31 cellular contexts compared by ENCODE assay signal in genomic region chr18:21509062-21509461, GRCh38.
A peak's percentile ranks its signal among the peaks of the same experiment; 100 is the strongest.
DNase-seq lines count a peak whose midpoint lies in the region; ATAC-seq and TF ChIP-seq lines count a peak whose summit lies in the region.
"Had no signal": no experiment of that assay in that cellular context is flagged by ENCODE, and none has a peak within 500 bp of the region (broad histone marks: within the 10 kb centered on the region; RNA-seq: fewer than 3 reads in every experiment).

No MANE protein-coding gene starts in this region.

- H3K4me3 ChIP-seq in DND-41 (ENCODE audit: low read depth in 1 of 2, low read length in 2 of 2) (no peak overlapping the region), HEK293 (ENCODE audit: low read depth, low read length) (no peak overlapping the region)
- H3K4me3 ChIP-seq: BLaER1 treated with 17β-estradiol and CSF1 and Interleukin-3, amounts not matched to agents 10 nM and 100 nM; esophagus squamous epithelium; gastroesophageal sphincter; lower lobe of right lung; skin epidermis; upper lobe of left lung had no signal

- H3K4me1 ChIP-seq in DND-41 (ENCODE audit: insufficient read depth, low read length) (no peaks in the 10 kb centered on the region), HEK293 (ENCODE audit: control insufficient read depth, insufficient read depth, low read length) (no peaks in the 10 kb centered on the region)
- H3K4me1 ChIP-seq: BLaER1 treated with 17β-estradiol and CSF1 and Interleukin-3, amounts not matched to agents 10 nM and 100 nM; esophagus squamous epithelium; gastroesophageal sphincter; lower lobe of right lung; upper lobe of left lung had no signal

- H3K4me2 ChIP-seq in DND-41 (ENCODE audit: insufficient read depth, low read length), result no peak overlapping the region
- H3K4me2 ChIP-seq: BLaER1 treated with 17β-estradiol and CSF1 and Interleukin-3, amounts not matched to agents 10 nM and 100 nM; KMS-11 had no signal

- ATAC-seq in DND-41 (ENCODE audit: insufficient read depth, low read depth) (0 out of 3 replicates have a peak, but pooled peaks have one; percentile 17), GM18519 (IDR thresholded peaks at IDR 0.05; ENCODE audit: low FRiP score, unreplicated experiment) (no peak)
- ATAC-seq: activated naive CD8-positive, alpha-beta T cell treated with anti-CD3 and anti-CD28 coated beads, Interleukin-2, amount 50 U/mL, for 24 hours; activated T-cell treated with anti-CD3 and anti-CD28 coated beads, Interleukin-2, amount 50 U/mL, for 72 hours; gastroesophageal sphincter; lower lobe of right lung; naive thymus-derived CD8-positive, alpha-beta T cell had no signal

- H3K9me3 ChIP-seq in DND-41 (ENCODE audit: insufficient read depth, low read length, severe bottlenecking) (no peaks in the 10 kb centered on the region), HEK293 (ENCODE audit: control insufficient read depth, insufficient read depth, low read depth, low read length) (no peaks in the 10 kb centered on the region)
- H3K9me3 ChIP-seq: esophagus squamous epithelium, gastroesophageal sphincter, lower lobe of right lung, upper lobe of left lung had no signal

- TF ChIP-seq CTCF in DND-41 (IDR thresholded peaks at IDR 0.05; ENCODE audit: borderline replicate concordance, extremely low read depth, low read length, poor library complexity, severe bottlenecking) (peak; percentile 13), HEK293 (tag by site-specific recombination; IDR thresholded peaks at IDR 0.05) (peak; percentile 50; the same call in 1 of the 2 replicates), VCaP (conservative IDR thresholded peaks at IDR 0.05) (peak; percentile 51), osteocyte (IDR thresholded peaks at IDR 0.05) (no peak)

- H3K4me1 Mint-ChIP-seq in osteocyte (ENCODE audit: unreplicated experiment), result no peaks in the 10 kb centered on the region
- H3K4me1 Mint-ChIP-seq: activated naive CD8-positive, alpha-beta T cell treated with anti-CD3 and anti-CD28 coated beads, Interleukin-2, amount 50 U/mL, for 24 hours; naive thymus-derived CD8-positive, alpha-beta T cell; stimulated activated memory B cell treated with anti-CD40 and anti-IgM and Interleukin-4, amounts not matched to agents 10 μg/mL and 1 μg/mL and 100 μg/mL, for 72 hours had no signal

- no peak overlapping the region for H3K4me3 Mint-ChIP-seq in osteocyte (ENCODE audit: unreplicated experiment)
- H3K4me3 Mint-ChIP-seq: activated naive CD8-positive, alpha-beta T cell treated with anti-CD3 and anti-CD28 coated beads, Interleukin-2, amount 50 U/mL, for 24 hours; activated T-cell treated with anti-CD3 and anti-CD28 coated beads, Interleukin-2, amount 50 U/mL, for 72 hours; endodermal cell; naive thymus-derived CD8-positive, alpha-beta T cell; stimulated activated memory B cell treated with anti-CD40 and anti-IgM and Interleukin-4, amounts not matched to agents 10 μg/mL and 1 μg/mL and 100 μg/mL, for 72 hours; T-helper 1 cell treated with Interleukin-12 subunit alpha and Interleukin-12 subunit beta and Interleukin-4 antibody, amounts not matched to agents 30 μg/mL and 1 μg/mL, for 36 hours had no signal

- peaks cover 11% of the 10 kb centered on the region for H3K9me3 Mint-ChIP-seq in osteocyte (ENCODE audit: unreplicated experiment)
- H3K9me3 Mint-ChIP-seq: endodermal cell; T-helper 1 cell treated with Interleukin-12 subunit alpha and Interleukin-12 subunit beta and Interleukin-4 antibody, amounts not matched to agents 30 μg/mL and 1 μg/mL, for 36 hours had no signal

- no peak overlapping the region for H3K27ac Mint-ChIP-seq in osteocyte (ENCODE audit: unreplicated experiment)
- H3K27ac Mint-ChIP-seq: activated naive CD8-positive, alpha-beta T cell treated with anti-CD3 and anti-CD28 coated beads, Interleukin-2, amount 50 U/mL, for 24 hours; activated T-cell treated with anti-CD3 and anti-CD28 coated beads, Interleukin-2, amount 50 U/mL, for 72 hours; endodermal cell; stimulated activated memory B cell treated with anti-CD40 and anti-IgM and Interleukin-4, amounts not matched to agents 10 μg/mL and 1 μg/mL and 100 μg/mL, for 72 hours; T-helper 1 cell treated with Interleukin-12 subunit alpha and Interleukin-12 subunit beta and Interleukin-4 antibody, amounts not matched to agents 30 μg/mL and 1 μg/mL, for 36 hours had no signal

- H3K36me3 Mint-ChIP-seq in osteocyte (ENCODE audit: unreplicated experiment), result peaks cover 15% of the 10 kb centered on the region

- H3K36me3 ChIP-seq in DND-41 (ENCODE audit: insufficient read depth, low read length) (no peaks in the 10 kb centered on the region), HEK293 (ENCODE audit: control insufficient read depth in 2 of 2, insufficient read depth in 1 of 2, low read length in 2 of 2) (peaks cover 3 to 68% of the 10 kb centered on the region in 2 experiments)
- H3K36me3 ChIP-seq: upper lobe of left lung had no signal

- H4K20me1 ChIP-seq in DND-41 (ENCODE audit: insufficient read depth, low read length), result no peaks in the 10 kb centered on the region
- H4K20me1 ChIP-seq: BLaER1 treated with 17β-estradiol and CSF1 and Interleukin-3, amounts not matched to agents 10 nM and 100 nM had no signal

- no peaks in the 10 kb centered on the region for H3K27me3 ChIP-seq in DND-41 (ENCODE audit: insufficient read depth, low read length, poor library complexity)
- H3K27me3 ChIP-seq: BLaER1 treated with 17β-estradiol and CSF1 and Interleukin-3, amounts not matched to agents 10 nM and 100 nM; esophagus squamous epithelium; gastroesophageal sphincter; upper lobe of left lung had no signal

- CTCF ChIA-PET in HEK293 (lab: Yijun Ruan, JAX), result interaction anchor here (0.6 to 1.2 kb wide), 4 partner anchors 9 to 64 kb away, joined by 3 to 5 read pairs (median 4); no protein-coding TSS in a partner anchor

- H3K27ac ChIP-seq in DND-41 (ENCODE audit: low read length), result no peak overlapping the region
- no peak overlapping the region for H3K27ac ChIP-seq in HEK293 (ENCODE audit: extremely low read depth, low read depth, low read length)
- H3K27ac ChIP-seq in VCaP, result no peak overlapping the region
- H3K27ac ChIP-seq: BLaER1 treated with 17β-estradiol and CSF1 and Interleukin-3, amounts not matched to agents 10 nM and 100 nM; esophagus squamous epithelium; gastroesophageal sphincter; KMS-11; lower lobe of right lung; RWPE1; skin epidermis; upper lobe of left lung had no signal

- H3K9ac ChIP-seq in DND-41 (ENCODE audit: low read depth, low read length), result no peak overlapping the region
- H3K9ac ChIP-seq: BLaER1 treated with 17β-estradiol and CSF1 and Interleukin-3, amounts not matched to agents 10 nM and 100 nM; KMS-11 had no signal

- DNase-seq in DND-41 (no peak), myocyte (ENCODE audit: low read depth) (peak; percentile 20), osteocyte (ENCODE audit: extremely low spot score, unreplicated experiment) (no peak), NCI-H510A treated with DMSO at 0.1 percent for 48 hours (lab: John Stamatoyannopoulos, UW) (no peak), SW 1271 (lab: John Stamatoyannopoulos, UW) (no peak)
- DNase-seq: activated CD4-positive, alpha-beta T cell treated with anti-CD3 and anti-CD28 coated beads, Interleukin-2, amount 50 U/mL, for 48 hours; activated naive CD4-positive, alpha-beta T cell; activated naive CD8-positive, alpha-beta T cell treated with anti-CD3 and anti-CD28 coated beads, Interleukin-2, amount 50 U/mL, for 24 hours; activated T-cell treated with anti-CD3 and anti-CD28 coated beads, Interleukin-2, amount 50 U/mL, for 72 hours; caudate nucleus; DMS53; endodermal cell; esophagus squamous epithelium; hippocampal formation; lower lobe of right lung; midbrain; naive thymus-derived CD8-positive, alpha-beta T cell; NCI-H1436 treated with DMSO at 0.1 percent for 48 hours; NCI-H748 treated with DMSO at 0.1 percent for 48 hours; occipital lobe; upper lobe of left lung had no signal

- no peak overlapping the region for H2AFZ ChIP-seq in DND-41 (ENCODE audit: low read depth, low read length)

- H3K27me3 Mint-ChIP-seq in osteocyte (ENCODE audit: unreplicated experiment), result no peaks in the 10 kb centered on the region
- H3K27me3 Mint-ChIP-seq: activated naive CD8-positive, alpha-beta T cell treated with anti-CD3 and anti-CD28 coated beads, Interleukin-2, amount 50 U/mL, for 24 hours; naive thymus-derived CD8-positive, alpha-beta T cell; stimulated activated memory B cell treated with anti-CD40 and anti-IgM and Interleukin-4, amounts not matched to agents 10 μg/mL and 1 μg/mL and 100 μg/mL, for 72 hours had no signal

- H3K79me2 ChIP-seq in DND-41 (ENCODE audit: insufficient read depth, low read length), result no peaks in the 10 kb centered on the region

- POLR2A ChIA-PET in HEK293 (lab: Yijun Ruan, JAX), result no interaction called here

TF ChIP-seq in HEK293, 187 proteins besides CTCF, POLR2A, EP300 and RAD21 (continues in another document):
- TF ChIP-seq GLI4 (tag by site-specific recombination; IDR thresholded peaks at IDR 0.05) (no peak), ZBTB49 (tag by site-specific recombination; IDR thresholded peaks at IDR 0.05; ENCODE audit: low read depth) (no peak)
